In the genomic region with DNA sequence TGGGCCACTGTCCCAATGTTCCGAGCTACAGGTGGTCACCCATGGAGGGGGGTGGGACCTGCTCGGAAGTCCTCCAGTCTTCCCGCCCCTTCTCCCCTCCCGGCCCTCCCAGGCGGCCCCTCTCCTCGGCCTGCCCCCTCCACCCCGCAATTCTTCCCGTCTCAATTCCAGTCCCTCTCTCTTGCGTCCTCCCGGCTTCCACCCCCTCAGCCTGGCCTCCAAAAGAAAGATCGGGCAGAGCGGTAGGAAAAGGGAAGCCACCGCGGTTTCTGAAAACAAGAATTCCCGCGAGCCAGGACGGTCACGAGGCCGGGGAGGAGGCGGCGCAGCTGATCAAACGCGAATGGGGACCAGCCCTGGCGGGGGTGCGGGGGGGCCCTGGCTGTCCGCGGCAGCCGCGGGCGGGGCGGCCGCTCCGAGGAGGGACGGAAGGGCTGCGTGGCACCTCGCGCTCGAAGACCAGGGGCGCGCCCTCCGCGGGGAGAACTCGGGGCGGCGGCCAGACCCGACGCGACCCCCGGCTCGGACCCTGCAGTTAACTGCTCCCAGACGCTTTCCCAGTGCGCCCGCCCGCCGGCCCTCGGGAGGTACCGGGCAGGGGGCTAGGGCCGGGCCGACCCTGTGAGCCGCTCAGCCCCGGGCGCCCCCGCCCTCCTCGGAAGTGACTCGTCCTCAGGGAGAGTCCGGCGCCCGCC, we compare ENCODE assay signal across 8 cellular contexts. TPM values are rescaled to one million over a fixed set of nuclear protein-coding genes. Genes with fewer than 3 reads are reported as not detected.
DNase-seq lines count a peak whose midpoint lies in the region; ATAC-seq, FAIRE-seq and TF ChIP-seq lines count a peak whose summit lies in the region.

No MANE protein-coding gene starts in this region.

- CTCF ChIA-PET in H1 (lab: Charles Lee; ENCODE audit: partially characterized antibody): interaction anchor here (0.8 to 8.8 kb wide), 15 partner anchors 9 to 255 kb away, joined by 3 to 82 read pairs (median 6); a partner anchor contains a TSS

- H3K27ac ChIP-seq in H1 (ENCODE audit: low read depth, low read length) (no peak overlapping the region), lower lobe of right lung (peak overlapping the region; percentile 99)

- H3K23me2 ChIP-seq in H1 (ENCODE audit: low read depth, low read length): peaks cover 19% of the 10 kb centered on the region; the same call in 1 of the 2 replicates

- no peak for FAIRE-seq in H1 (lab: Jason Lieb, UNC)

- no peak overlapping the region for H3K56ac ChIP-seq in H1 (replicated peaks; ENCODE audit: insufficient read length, low read depth, low read length)

- WGBS in H1 (ENCODE audit: extremely low coverage in 1 of 2, insufficient coverage in 1 of 2, insufficient read length in 1 of 2, insufficient replicate concordance in 2 of 2, low coverage in 1 of 2, low lambda C conversion rate in 2 of 2, missing lambda C conversion rate in 1 of 2), 2 experiments: 3% methylated on average over 22 of the region's 68 CpGs; no CpG with 5 or more reads in 1 of the 2 experiments

- no peak overlapping the region for H2BK20ac ChIP-seq in H1 (ENCODE audit: low read length)

- TF ChIP-seq CTCF in H1 (IDR thresholded peaks at IDR 0.05; ENCODE audit: control extremely low read depth in 1 of 3, insufficient read depth in 1 of 3, low read depth in 1 of 3, low read length in 3 of 3): no peak
- TF ChIP-seq CTCF in lower lobe of right lung (IDR thresholded peaks at IDR 0.05): peak; percentile 8

- H2BK12ac ChIP-seq in H1 (ENCODE audit: low read depth, low read length): no peak overlapping the region

- H3K79me2 ChIP-seq in H1 (ENCODE audit: control insufficient read depth in 1 of 2, insufficient read depth in 2 of 2, low read length in 2 of 2): no peaks in the 10 kb centered on the region

- no peaks in the 10 kb centered on the region for H3K79me1 ChIP-seq in H1 (ENCODE audit: low read depth, low read length)

- no peak overlapping the region for H3K4ac ChIP-seq in H1 (replicated peaks; ENCODE audit: insufficient read length, low read depth, low read length)

- ATAC-seq in GM21528 (IDR thresholded peaks at IDR 0.05; ENCODE audit: low FRiP score, unreplicated experiment) (peak; percentile 7), lower lobe of right lung (peak; percentile 78 to 82), HG03442 (IDR thresholded peaks at IDR 0.05; ENCODE audit: unreplicated experiment) (no peak)

- in situ Hi-C loops in SK-MEL-5 (cut with HindIII; ENCODE audit: low pct_unique_long_range_greater_than_20kb, low sequenced_read_pairs): no loop called here

- no peak overlapping the region; the same call in 1 of the 2 replicates for H3K18ac ChIP-seq in H1 (ENCODE audit: extremely low read depth, low read length)

- no peak overlapping the region for H2BK5ac ChIP-seq in H1 (ENCODE audit: low read depth, low read length)

- H3K36me3 ChIP-seq in H1 (ENCODE audit: control insufficient read depth in 2 of 4, insufficient read depth in 4 of 4, low read length in 3 of 4) (no peaks in the 10 kb centered on the region), lower lobe of right lung (peaks cover 5% of the 10 kb centered on the region)

- H3K23ac ChIP-seq in H1 (ENCODE audit: insufficient read length): no peak overlapping the region

- H3K27me3 ChIP-seq in H1 (replicated peaks in 1 of 4; ENCODE audit: control insufficient read depth in 3 of 4, extremely low read depth in 1 of 4, insufficient read depth in 3 of 4, low read length in 3 of 4): peaks cover 12 to 53% (median 42%) of the 10 kb centered on the region in 4 experiments
- H3K27me3 ChIP-seq in lower lobe of right lung (ENCODE audit: low read depth): no peaks in the 10 kb centered on the region

- H2AK5ac ChIP-seq in H1 (ENCODE audit: low read depth, low read length): no peak overlapping the region

- H3K9me3 ChIP-seq in H1 (ENCODE audit: insufficient read depth in 2 of 2, low read depth in 1 of 2, low read length in 1 of 2): no peaks in the 10 kb centered on the region
- no peaks in the 10 kb centered on the region for H3K9me3 ChIP-seq in lower lobe of right lung

- no peak overlapping the region for H3K14ac ChIP-seq in H1 (ENCODE audit: insufficient read length)

- intact Hi-C loops in lower lobe of right lung (cut with DNase I): no loop called here

- H3K4me2 ChIP-seq in H1 (ENCODE audit: insufficient read depth in 1 of 2, low read depth in 2 of 2, low read length in 2 of 2): peak overlapping the region; percentile 74 to 96

- H2AFZ ChIP-seq in H1 (ENCODE audit: low read length): peak overlapping the region; percentile 24; the same call in 1 of the 2 replicates

- no peak for TF ChIP-seq POLR2A in H1 (IDR thresholded peaks at IDR 0.05; ENCODE audit: control extremely low read depth in 1 of 2, low read depth in 2 of 2, low read length in 2 of 2)

- no peak overlapping the region for H2BK120ac ChIP-seq in H1 (replicated peaks; ENCODE audit: low read depth, low read length)

- H3K4me3 ChIP-seq in H1 (ENCODE audit: extremely low read depth in 1 of 4, insufficient read depth in 2 of 4, low read depth in 3 of 4, low read length in 4 of 4) (peak overlapping the region; percentile 35 to 75 (median 37)), lower lobe of right lung (peak overlapping the region; percentile 78)

- H4K91ac ChIP-seq in H1 (replicated peaks; ENCODE audit: insufficient read length, low read length): no peak overlapping the region

- H2BK15ac ChIP-seq in H1 (ENCODE audit: low read length): no peak overlapping the region

- no peak for TF ChIP-seq EP300 in H1 (IDR thresholded peaks at IDR 0.05; ENCODE audit: borderline replicate concordance in 1 of 2, low read depth in 2 of 2, low read length in 2 of 2)

- POLR2A ChIA-PET in H1 (lab: Charles Lee; ENCODE audit: partially characterized antibody): interaction anchor here (1.3 kb wide), 1 partner anchor 28 kb away, joined by 3 read pairs; no protein-coding TSS in a partner anchor

- H3K9ac ChIP-seq in H1 (replicated peaks in 1 of 4; ENCODE audit: extremely low read depth in 1 of 4, low read depth in 3 of 4, low read length in 3 of 4): no peak overlapping the region

- H3K4me1 ChIP-seq in H1 (replicated peaks in 1 of 4; ENCODE audit: control insufficient read depth in 3 of 4, insufficient read depth in 4 of 4, low read length in 3 of 4): peaks cover 0 to 14% (median 4%) of the 10 kb centered on the region in 4 experiments; a peak in 5 of 7 replicates
- peaks cover 54% of the 10 kb centered on the region for H3K4me1 ChIP-seq in lower lobe of right lung

- H4K20me1 ChIP-seq in H1 (replicated peaks in 1 of 2; ENCODE audit: control insufficient read depth in 1 of 2, insufficient read depth in 2 of 2, low read length in 2 of 2): peaks cover 0 to 2% of the 10 kb centered on the region in 2 experiments

- DNase-seq in AG20443 (ENCODE audit: low spot score) (peak; percentile 84), SK-MEL-5 (ENCODE audit: low read depth, low spot score) (peak; percentile 56), H1 (ENCODE audit: low read depth in 1 of 2, low spot score in 2 of 2) (peak in 1 of 2 experiments; percentile 76), lower lobe of right lung (peak; percentile 91), stromal cell of bone marrow (ENCODE audit: low read depth) (peak; percentile 77)
- DNase-seq in NK-92 treated with Interleukin-12 subunit alpha and Interleukin-12 subunit beta, amount 100 ng/mL, for 24 hours (lab: John Stamatoyannopoulos, UW): no peak

- H4K8ac ChIP-seq in H1 (ENCODE audit: extremely low read depth, insufficient read depth, low read length): no peak overlapping the region

- H4K5ac ChIP-seq in H1 (ENCODE audit: insufficient read length, low read depth, low read length): no peak overlapping the region

- no peak for TF ChIP-seq RAD21 in H1 (IDR thresholded peaks at IDR 0.05 in 1 of 2, conservative IDR thresholded peaks at IDR 0.05 in 1 of 2; ENCODE audit: low read depth in 2 of 2, low read length in 2 of 2)

TF ChIP-seq in H1, 55 proteins besides CTCF, POLR2A, EP300 and RAD21 (continues in another document):
- 0 out of 2 replicates have a peak, but pooled peaks have one; percentile 1 for TF ChIP-seq SUZ12 (IDR thresholded peaks at IDR 0.05; ENCODE audit: low read length)
- TF ChIP-seq KDM4A (IDR thresholded peaks at IDR 0.05; ENCODE audit: low read depth, low read length, severe bottlenecking): peak; percentile 82
- TF ChIP-seq, protein P1, sequence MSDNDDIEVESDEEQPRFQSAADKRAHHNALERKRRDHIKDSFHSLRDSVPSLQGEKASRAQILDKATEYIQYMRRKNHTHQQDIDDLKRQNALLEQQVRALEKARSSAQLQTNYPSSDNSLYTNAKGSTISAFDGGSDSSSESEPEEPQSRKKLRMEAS (IDR thresholded peaks at IDR 0.05): peak; percentile 76
- TF ChIP-seq POLR2AphosphoS5 (IDR thresholded peaks at IDR 0.05; ENCODE audit: low read depth, low read length): no peak
- TF ChIP-seq ASH2L (IDR thresholded peaks at IDR 0.05; ENCODE audit: low read length): no peak
- TF ChIP-seq SP2 (IDR thresholded peaks at IDR 0.05; ENCODE audit: low read length): no peak
- TF ChIP-seq, protein P2, sequence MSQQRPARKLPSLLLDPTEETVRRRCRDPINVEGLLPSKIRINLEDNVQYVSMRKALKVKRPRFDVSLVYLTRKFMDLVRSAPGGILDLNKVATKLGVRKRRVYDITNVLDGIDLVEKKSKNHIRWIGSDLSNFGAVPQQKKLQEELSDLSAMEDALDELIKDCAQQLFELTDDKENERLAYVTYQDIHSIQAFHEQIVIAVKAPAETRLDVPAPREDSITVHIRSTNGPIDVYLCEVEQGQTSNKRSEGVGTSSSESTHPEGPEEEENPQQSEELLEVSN (IDR thresholded peaks at IDR 0.05): peak; percentile 78
- TF ChIP-seq ZNF274 (IDR thresholded peaks at IDR 0.05; ENCODE audit: borderline replicate concordance, extremely low read depth, low read length): no peak
- no peak for TF ChIP-seq BCL11A (IDR thresholded peaks at IDR 0.05; ENCODE audit: low read depth in 2 of 2, low read length in 2 of 2)
- no peak for TF ChIP-seq NRF1 (IDR thresholded peaks at IDR 0.05; ENCODE audit: low read depth, low read length)

RNA-seq across cellular contexts. Expression of a gene that starts 1.0 kb away (rescaled TPM):
- 53.5 and 59.0 TPM in 2 replicates for total RNA-seq in SK-MEL-5 (2014; rRNA removed; shearing (Covaris generic))
- polyA plus RNA-seq in SK-MEL-5 (2015; cell fraction: cytosol; rRNA removed): 102 and 111 TPM in 2 replicates
- 68.5 and 75.2 TPM in 2 replicates for polyA plus RNA-seq in SK-MEL-5 (2015; cell fraction: nucleus; rRNA removed)
- 1.7 TPM in 2 replicates for total RNA-seq in H1 (2021; fragmentation: NEBNext Ultra II Directional; extraction: Animal tissue kit (Norgen Biotek cat#: 25700))
- polyA plus RNA-seq in H1 (2011; rRNA removed): 2.0 and 2.1 TPM in 2 replicates
- polyA plus RNA-seq in H1 (2011; cell fraction: cytosol; rRNA removed): 1.1 TPM
- polyA plus RNA-seq in H1 (2011; cell fraction: nucleus; rRNA removed): 1.6 TPM
- polyA plus RNA-seq in H1 (2012, experiment 1 of 2): 2.2 to 3.2 TPM (median 2.6 TPM) in 4 replicates
- 3.2 TPM for polyA plus RNA-seq in H1 (2012, experiment 2 of 2)
- polyA plus RNA-seq in H1 (2013, experiment 1 of 2): 1.5 TPM
- 1.6 TPM for polyA plus RNA-seq in H1 (2013, experiment 2 of 2)
- polyA minus RNA-seq in H1 (2011; rRNA and poly(A)+ RNA removed): 0.95 and 1.1 TPM in 2 replicates
- polyA minus RNA-seq in H1 (2011; cell fraction: cytosol; rRNA and poly(A)+ RNA removed): 1.8 TPM
- polyA minus RNA-seq in H1 (2011; cell fraction: nucleus; rRNA and poly(A)+ RNA removed): 1.9 TPM
- 50.9 TPM for total RNA-seq in lower lobe of right lung

Comparison
In these comparisons a context has a peak if more than half of its experiments do, and no peak if none do; other contexts are left out.
1. RNA of a gene that starts 1.0 kb away (total RNA-seq): 53.5 to 59.0 TPM in SK-MEL-5 and 50.9 TPM in lower lobe of right lung (single experiment); 1.7 TPM in H1; every median in the first group is over 10 times any median in the second.